ENCODE assay signal across 23 cellular contexts in the genomic region with DNA sequence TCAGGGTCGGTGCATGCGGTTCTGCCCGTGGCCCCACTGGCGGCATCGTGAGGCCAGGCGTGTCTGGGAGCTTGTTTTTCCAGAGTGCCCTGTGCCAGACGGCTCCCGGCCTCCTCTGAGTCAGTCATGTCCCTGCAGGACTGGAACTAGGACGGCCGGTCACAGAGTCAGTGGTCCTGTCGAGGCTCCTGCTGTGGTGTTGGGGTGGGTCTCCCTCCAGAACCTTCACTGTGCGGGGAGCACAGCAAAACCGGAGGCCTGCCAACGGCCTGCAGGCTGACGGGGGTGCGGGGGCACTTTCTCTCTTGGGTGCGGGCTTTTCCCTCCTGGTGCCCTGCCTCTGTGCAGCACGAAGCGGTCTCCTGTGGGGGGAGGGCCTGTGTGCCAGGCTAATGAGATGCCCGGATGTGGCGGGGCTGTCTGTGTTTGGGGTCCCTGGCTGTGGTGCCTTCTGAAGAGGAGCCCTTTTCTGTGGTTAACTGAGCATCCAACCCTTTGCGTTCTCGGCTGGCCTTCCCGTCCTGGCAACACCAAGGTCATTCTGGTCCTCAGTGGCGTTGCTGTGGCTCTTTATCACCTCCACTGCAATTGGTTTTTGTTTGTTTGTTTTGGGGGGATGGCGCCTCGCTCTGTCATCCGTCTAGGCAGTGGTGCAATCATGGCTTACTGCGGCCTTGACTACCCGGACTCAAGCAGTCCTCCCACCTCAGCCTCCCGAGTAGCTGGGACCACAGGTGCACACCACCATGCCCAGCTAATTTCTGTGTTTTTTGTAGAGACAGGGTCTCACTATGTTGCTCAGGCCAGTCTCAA. TPM values are rescaled to one million over a fixed set of nuclear protein-coding genes. Genes with fewer than 3 reads are reported as not detected.
DNase-seq lines count a peak whose midpoint lies in the region; ATAC-seq, FAIRE-seq and TF ChIP-seq lines count a peak whose summit lies in the region.
"Had no signal": no experiment of that assay in that cellular context is flagged by ENCODE, and none has a peak within 500 bp of the region (broad histone marks: within the 10 kb centered on the region; RNA-seq: fewer than 3 reads in every experiment).

No MANE protein-coding gene starts in this region.

- no peak overlapping the region for H3K56ac ChIP-seq in H1 (replicated peaks; ENCODE audit: insufficient read length, low read depth, low read length)

- no peak overlapping the region for H3K18ac ChIP-seq in H1 (ENCODE audit: extremely low read depth, low read length)

- H3K23ac ChIP-seq in H1 (ENCODE audit: insufficient read length): no peak overlapping the region

- H4K8ac ChIP-seq in H1 (ENCODE audit: extremely low read depth, insufficient read depth, low read length): no peak overlapping the region

- H3K4me3 ChIP-seq in right atrium auricular region (no peak overlapping the region), H1 (ENCODE audit: extremely low read depth in 1 of 4, insufficient read depth in 2 of 4, low read depth in 3 of 4, low read length in 4 of 4) (no peak overlapping the region), mucosa of descending colon (no peak overlapping the region), suprapubic skin (peak overlapping the region; percentile 6), transverse colon (no peak overlapping the region)
- H3K4me3 ChIP-seq: colonic mucosa, upper lobe of right lung had no signal

- peak; percentile 37 for DNase-seq in Right ventricle myocardium inferior (ENCODE audit: missing footprints)
- DNase-seq in right atrium auricular region (ENCODE audit: low spot score): no peak
- no peak for DNase-seq in H1 (ENCODE audit: low read depth in 1 of 2, low spot score in 2 of 2)
- peak in 2 of 3 donors; percentile 22 to 52 for DNase-seq in mucosa of descending colon
- DNase-seq in suprapubic skin (ENCODE audit: low spot score in 2 of 2): peak in 1 of 2 donors; percentile 64
- DNase-seq in activated naive CD4-positive, alpha-beta T cell (lab: John Stamatoyannopoulos, UW): no peak
- no peak for DNase-seq in transverse colon
- DNase-seq: activated B cell treated with CpG ODN at 0.5 μM for 24 hours; activated CD4-positive, alpha-beta memory T cell treated with anti-CD3 and anti-CD28 coated beads, Interleukin-2, amount 10 ng/mL, durations not matched to agents 7 days and 5 days; activated naive CD4-positive, alpha-beta T cell treated with anti-CD3 and anti-CD28 coated beads for 36 hours; activated T-cell treated with anti-CD3 and anti-CD28 coated beads, Interleukin-2, amount 50 U/mL, for 24 hours; BE2C; colonic mucosa; HCEC 1CT; left colon; NCI-H146; NCI-H748 treated with DMSO at 0.1 percent for 48 hours; OCI-M1; stimulated activated CD4-positive, alpha-beta T cell treated with anti-CD3 and anti-CD28 coated beads, Interleukin-2, amount 100 ng/mL, for 24 hours; stimulated activated naive CD4-positive, alpha-beta T cell treated with Interleukin-2 at 50 U/mL for 16 hours; upper lobe of right lung had no signal

- H3K4ac ChIP-seq in H1 (replicated peaks; ENCODE audit: insufficient read length, low read depth, low read length): no peak overlapping the region

- H2BK15ac ChIP-seq in H1 (ENCODE audit: low read length): no peak overlapping the region

- peaks cover 45 to 100% of the 10 kb centered on the region in 2 experiments for H3K79me2 ChIP-seq in H1 (ENCODE audit: control insufficient read depth in 1 of 2, insufficient read depth in 2 of 2, low read length in 2 of 2)

- no peak overlapping the region for H3K4me2 ChIP-seq in H1 (ENCODE audit: insufficient read depth in 1 of 2, low read depth in 2 of 2, low read length in 2 of 2)

- no peak overlapping the region for H2BK120ac ChIP-seq in H1 (replicated peaks; ENCODE audit: low read depth, low read length)

- FAIRE-seq in H1 (lab: Jason Lieb, UNC): no peak
- FAIRE-seq: GM19239 had no signal

- H3K9ac ChIP-seq in H1 (replicated peaks in 1 of 4; ENCODE audit: extremely low read depth in 1 of 4, low read depth in 3 of 4, low read length in 3 of 4): no peak overlapping the region

- POLR2A ChIA-PET in H1 (lab: Charles Lee; ENCODE audit: partially characterized antibody): interaction anchor here (1.4 to 4.1 kb wide), 5 partner anchors 8 to 14 kb away, joined by 4 to 23 read pairs (median 5); partner anchors contain the start of gene GET4

- no peak for TF ChIP-seq RAD21 in H1 (IDR thresholded peaks at IDR 0.05 in 1 of 2, conservative IDR thresholded peaks at IDR 0.05 in 1 of 2; ENCODE audit: low read depth in 2 of 2, low read length in 2 of 2)

- peak overlapping the region; percentile 56; the same call in 1 of the 2 replicates for H2BK5ac ChIP-seq in H1 (ENCODE audit: low read depth, low read length)

- H4K5ac ChIP-seq in H1 (ENCODE audit: insufficient read length, low read depth, low read length): no peak overlapping the region

- H3K27me3 ChIP-seq in right atrium auricular region: no peaks in the 10 kb centered on the region
- no peaks in the 10 kb centered on the region for H3K27me3 ChIP-seq in H1 (replicated peaks in 1 of 4; ENCODE audit: control insufficient read depth in 3 of 4, extremely low read depth in 1 of 4, insufficient read depth in 3 of 4, low read length in 3 of 4)
- H3K27me3 ChIP-seq in suprapubic skin: no peaks in the 10 kb centered on the region
- no peaks in the 10 kb centered on the region for H3K27me3 ChIP-seq in transverse colon
- H3K27me3 ChIP-seq: BE2C, colonic mucosa, upper lobe of right lung had no signal

- 89% methylated on average over 31 of the region's 31 CpGs; no CpG with 5 or more reads in 1 of the 2 experiments for WGBS in H1 (ENCODE audit: extremely low coverage in 1 of 2, insufficient coverage in 1 of 2, insufficient read length in 1 of 2, insufficient replicate concordance in 2 of 2, low coverage in 1 of 2, low lambda C conversion rate in 2 of 2, missing lambda C conversion rate in 1 of 2), 2 experiments
- 65% methylated on average over 29 of the region's 31 CpGs for WGBS in suprapubic skin
- WGBS in transverse colon (ENCODE audit: low coverage in 1 of 2), 2 donors: 87% methylated on average over 27 of the region's 31 CpGs; no CpG with 5 or more reads in 1 of the 2 donors

- intact Hi-C loops in Right ventricle myocardium inferior (cut with DNase I) (loop anchor here (5.0 to 10.0 kb wide), 2 partner anchors 83 to 290 kb away; no protein-coding TSS in a partner anchor), mucosa of descending colon (cut with DNase I, micrococcal nuclease) (no loop called here), transverse colon (cut with DNase I; ENCODE audit: low total_unique reads) (no loop called here)

- peaks cover 32% of the 10 kb centered on the region for H3K36me3 ChIP-seq in right atrium auricular region
- peaks cover 2 to 25% (median 13%) of the 10 kb centered on the region in 4 experiments; a peak in 5 of 8 replicates for H3K36me3 ChIP-seq in H1 (ENCODE audit: control insufficient read depth in 2 of 4, insufficient read depth in 4 of 4, low read length in 3 of 4)
- no peaks in the 10 kb centered on the region for H3K36me3 ChIP-seq in mucosa of descending colon (ENCODE audit: low read depth)
- peaks cover 32% of the 10 kb centered on the region for H3K36me3 ChIP-seq in suprapubic skin
- peaks cover 0 to 23% (median 5%) of the 10 kb centered on the region in 4 donors for H3K36me3 ChIP-seq in transverse colon

- TF ChIP-seq CTCF in right atrium auricular region (IDR thresholded peaks at IDR 0.05) (no peak), H1 (IDR thresholded peaks at IDR 0.05; ENCODE audit: control extremely low read depth in 1 of 3, insufficient read depth in 1 of 3, low read depth in 1 of 3, low read length in 3 of 3) (no peak), mucosa of descending colon (IDR thresholded peaks at IDR 0.05) (no peak), suprapubic skin (IDR thresholded peaks at IDR 0.05) (no peak), transverse colon (IDR thresholded peaks at IDR 0.05) (no peak)

- no peak overlapping the region for H2BK20ac ChIP-seq in H1 (ENCODE audit: low read length)

- H2AK5ac ChIP-seq in H1 (ENCODE audit: low read depth, low read length): no peak overlapping the region

- no peak for TF ChIP-seq EP300 in H1 (IDR thresholded peaks at IDR 0.05; ENCODE audit: borderline replicate concordance in 1 of 2, low read depth in 2 of 2, low read length in 2 of 2)
- TF ChIP-seq EP300 in suprapubic skin (IDR thresholded peaks at IDR 0.05): no peak
- no peak for TF ChIP-seq EP300 in transverse colon (IDR thresholded peaks at IDR 0.05; ENCODE audit: low read depth)

- CTCF ChIA-PET in H1 (lab: Charles Lee; ENCODE audit: partially characterized antibody): interaction anchor here (1.9 kb wide), 1 partner anchor 109 kb away, joined by 4 read pairs; no protein-coding TSS in a partner anchor

- H2BK12ac ChIP-seq in H1 (ENCODE audit: low read depth, low read length): no peak overlapping the region

- peaks cover 44% of the 10 kb centered on the region for H3K79me1 ChIP-seq in H1 (ENCODE audit: low read depth, low read length)

- no peak overlapping the region for H4K91ac ChIP-seq in H1 (replicated peaks; ENCODE audit: insufficient read length, low read length)

- H4K20me1 ChIP-seq in H1 (replicated peaks in 1 of 2; ENCODE audit: control insufficient read depth in 1 of 2, insufficient read depth in 2 of 2, low read length in 2 of 2): peaks cover 54 to 55% of the 10 kb centered on the region in 2 experiments

- no peaks in the 10 kb centered on the region for H3K23me2 ChIP-seq in H1 (ENCODE audit: low read depth, low read length)

- H3K27ac ChIP-seq in right atrium auricular region: peak overlapping the region in 1 of 2 donors; percentile 62
- H3K27ac ChIP-seq in H1 (ENCODE audit: low read depth, low read length): no peak overlapping the region
- H3K27ac ChIP-seq in suprapubic skin: peak overlapping the region; percentile 36
- no peak overlapping the region for H3K27ac ChIP-seq in transverse colon
- H3K27ac ChIP-seq: colonic mucosa, upper lobe of right lung had no signal

- TF ChIP-seq POLR2A in H1 (IDR thresholded peaks at IDR 0.05; ENCODE audit: control extremely low read depth in 1 of 2, low read depth in 2 of 2, low read length in 2 of 2): no peak
- TF ChIP-seq POLR2A in suprapubic skin (IDR thresholded peaks at IDR 0.05): no peak
- no peak for TF ChIP-seq POLR2A in transverse colon (IDR thresholded peaks at IDR 0.05)

- no peak overlapping the region for H2AFZ ChIP-seq in H1 (ENCODE audit: low read length)

- no peaks in the 10 kb centered on the region for H3K9me3 ChIP-seq in right atrium auricular region
- no peaks in the 10 kb centered on the region for H3K9me3 ChIP-seq in H1 (ENCODE audit: insufficient read depth in 2 of 2, low read depth in 1 of 2, low read length in 1 of 2)
- no peaks in the 10 kb centered on the region for H3K9me3 ChIP-seq in mucosa of descending colon
- H3K9me3 ChIP-seq in suprapubic skin: no peaks in the 10 kb centered on the region
- no peaks in the 10 kb centered on the region for H3K9me3 ChIP-seq in transverse colon
- H3K9me3 ChIP-seq: BE2C, colonic mucosa, upper lobe of right lung had no signal

- no peak overlapping the region for H3K14ac ChIP-seq in H1 (ENCODE audit: insufficient read length)

- ATAC-seq in Right ventricle myocardium inferior (no peak), mucosa of descending colon (no peak), HG03469 (IDR thresholded peaks at IDR 0.05; ENCODE audit: unreplicated experiment) (no peak)
- ATAC-seq: left colon, upper lobe of right lung had no signal

- H3K4me1 ChIP-seq in right atrium auricular region (peaks cover 0 to 76% of the 10 kb centered on the region in 2 donors), H1 (replicated peaks in 1 of 4; ENCODE audit: control insufficient read depth in 3 of 4, insufficient read depth in 4 of 4, low read length in 3 of 4) (peaks cover 0 to 10% (median 1%) of the 10 kb centered on the region in 4 experiments; a peak in 2 of 7 replicates), mucosa of descending colon (ENCODE audit: low read depth) (peaks cover 4% of the 10 kb centered on the region), suprapubic skin (peaks cover 48% of the 10 kb centered on the region), transverse colon (peaks cover 0 to 16% (median 3%) of the 10 kb centered on the region in 4 donors)
- H3K4me1 ChIP-seq: BE2C, colonic mucosa had no signal

- in situ Hi-C loops in transverse colon (cut with MboI; ENCODE audit: low pct_ligation_motif_present in 1 of 4, low pct_unique_long_range_greater_than_20kb in 1 of 4, low sequenced_read_pairs in 3 of 4): no loop called here

RNA-seq across cellular contexts. Expression of gene GET4, which starts 8.0 kb away (rescaled TPM):
- total RNA-seq in Right ventricle myocardium inferior (19.1 TPM), right atrium auricular region (10 to 100 TPM; 16.1 to 19.7 TPM), mucosa of descending colon (10 to 100 TPM; 36.9 to 48.8 (median 48.2) TPM), suprapubic skin (10 to 100 TPM; 27.7 to 58.2 (median 47.8) TPM), transverse colon (100 to 1,000 TPM in 2 of 4 donors, 10 to 100 TPM in 2; 49.4 to 116 (median 85.2) TPM)
- total RNA-seq in H1 (2021; fragmentation: NEBNext Ultra II Directional; extraction: Animal tissue kit (Norgen Biotek cat#: 25700)): 52.1 and 56.7 TPM in 2 replicates
- 74.1 and 95.0 TPM in 2 replicates for polyA plus RNA-seq in H1 (2011; rRNA removed)
- polyA plus RNA-seq in H1 (2011; cell fraction: cytosol; rRNA removed): 73.5 TPM
- polyA plus RNA-seq in H1 (2011; cell fraction: nucleus; rRNA removed): 137 TPM
- polyA plus RNA-seq in H1 (2012, experiment 1 of 2): 42.9 to 72.1 TPM (median 69.9 TPM) in 4 replicates
- 52.9 TPM for polyA plus RNA-seq in H1 (2012, experiment 2 of 2)
- polyA plus RNA-seq in H1 (2013, experiment 1 of 2): 40.9 TPM
- polyA plus RNA-seq in H1 (2013, experiment 2 of 2): 40.1 TPM
- 17.7 and 19.3 TPM in 2 replicates for polyA minus RNA-seq in H1 (2011; rRNA and poly(A)+ RNA removed)
- polyA minus RNA-seq in H1 (2011; cell fraction: cytosol; rRNA and poly(A)+ RNA removed): 28.7 TPM
- polyA minus RNA-seq in H1 (2011; cell fraction: nucleus; rRNA and poly(A)+ RNA removed): 22.5 TPM

RNA-seq across cellular contexts. Expression of gene SUN1, which starts 52.1 kb away (rescaled TPM):
- total RNA-seq in Right ventricle myocardium inferior (176 TPM), right atrium auricular region (10 to 100 TPM; 84.4 to 97.5 TPM), mucosa of descending colon (100 to 1,000 TPM; 151 to 179 (median 164) TPM), suprapubic skin (100 to 1,000 TPM; 225 to 475 (median 263) TPM), transverse colon (100 to 1,000 TPM in 3 of 4 donors, 10 to 100 TPM in 1; 92.7 to 569 (median 162) TPM)
- total RNA-seq in H1 (2021; fragmentation: NEBNext Ultra II Directional; extraction: Animal tissue kit (Norgen Biotek cat#: 25700)): 105 and 108 TPM in 2 replicates
- 158 and 324 TPM in 2 replicates for polyA plus RNA-seq in H1 (2011; rRNA removed)
- 235 TPM for polyA plus RNA-seq in H1 (2011; cell fraction: cytosol; rRNA removed)
- polyA plus RNA-seq in H1 (2011; cell fraction: nucleus; rRNA removed): 512 TPM
- polyA plus RNA-seq in H1 (2012, experiment 1 of 2): 69.8 to 110 TPM (median 95.7 TPM) in 4 replicates
- polyA plus RNA-seq in H1 (2012, experiment 2 of 2): 31.4 TPM
- polyA plus RNA-seq in H1 (2013, experiment 1 of 2): 110 TPM
- polyA plus RNA-seq in H1 (2013, experiment 2 of 2): 106 TPM
- polyA minus RNA-seq in H1 (2011; rRNA and poly(A)+ RNA removed): 149 and 180 TPM in 2 replicates
- polyA minus RNA-seq in H1 (2011; cell fraction: cytosol; rRNA and poly(A)+ RNA removed): 83.6 TPM
- polyA minus RNA-seq in H1 (2011; cell fraction: nucleus; rRNA and poly(A)+ RNA removed): 211 TPM

Comparison
In these comparisons a context has a peak if more than half of its experiments do, and no peak if none do; other contexts are left out.
1. DNase-seq: peak in Right ventricle myocardium inferior (single experiment) and mucosa of descending colon (2 of 3); none in right atrium auricular region (single experiment), H1 (0 of 2), activated naive CD4-positive, alpha-beta T cell (0 of 4) and transverse colon (single experiment).